ENCODE assay signal across 1 cellular context in genomic region chr6:150418825-150419594, GRCh38.
A peak's percentile ranks its signal among the peaks of the same experiment; 100 is the strongest.
TF ChIP-seq lines count a peak whose summit lies in the region.

No MANE protein-coding gene starts in this region.

TF ChIP-seq in HepG2, 621 proteins besides CTCF, POLR2A, EP300 and RAD21 (continued from another document and continues in another):
- TF ChIP-seq, protein P1, sequence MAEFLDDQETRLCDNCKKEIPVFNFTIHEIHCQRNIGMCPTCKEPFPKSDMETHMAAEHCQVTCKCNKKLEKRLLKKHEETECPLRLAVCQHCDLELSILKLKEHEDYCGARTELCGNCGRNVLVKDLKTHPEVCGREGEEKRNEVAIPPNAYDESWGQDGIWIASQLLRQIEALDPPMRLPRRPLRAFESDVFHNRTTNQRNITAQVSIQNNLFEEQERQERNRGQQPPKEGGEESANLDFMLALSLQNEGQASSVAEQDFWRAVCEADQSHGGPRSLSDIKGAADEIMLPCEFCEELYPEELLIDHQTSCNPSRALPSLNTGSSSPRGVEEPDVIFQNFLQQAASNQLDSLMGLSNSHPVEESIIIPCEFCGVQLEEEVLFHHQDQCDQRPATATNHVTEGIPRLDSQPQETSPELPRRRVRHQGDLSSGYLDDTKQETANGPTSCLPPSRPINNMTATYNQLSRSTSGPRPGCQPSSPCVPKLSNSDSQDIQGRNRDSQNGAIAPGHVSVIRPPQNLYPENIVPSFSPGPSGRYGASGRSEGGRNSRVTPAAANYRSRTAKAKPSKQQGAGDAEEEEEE (CRISPR knock-in tag; IDR thresholded peaks at IDR 0.05; ENCODE audit: borderline replicate concordance): no peak
- TF ChIP-seq ZNF451 (CRISPR knock-in tag; IDR thresholded peaks at IDR 0.05) (no peak), ZKSCAN1 (IDR thresholded peaks at IDR 0.05; ENCODE audit: low read length) (no peak), IRF9 (CRISPR knock-in tag; IDR thresholded peaks at IDR 0.05; ENCODE audit: borderline replicate concordance) (no peak), GABPA (IDR thresholded peaks at IDR 0.05; ENCODE audit: low read depth, low read length) (peak; percentile 38; the same call in 1 of the 2 replicates), GABPA (CRISPR knock-in tag; IDR thresholded peaks at IDR 0.05; ENCODE audit: low read depth) (peak; percentile 78), ZSCAN30 (CRISPR knock-in tag; IDR thresholded peaks at IDR 0.05) (no peak), AKAP8 (CRISPR knock-in tag; IDR thresholded peaks at IDR 0.05) (no peak), IKZF1 (IDR thresholded peaks at IDR 0.05) (no peak), SRY (CRISPR knock-in tag; IDR thresholded peaks at IDR 0.05) (no peak), ZNF160 (CRISPR knock-in tag; IDR thresholded peaks at IDR 0.05) (no peak), ZNF20 (CRISPR knock-in tag; IDR thresholded peaks at IDR 0.05) (no peak), SMAD3 (CRISPR knock-in tag; IDR thresholded peaks at IDR 0.05) (no peak), HOXA5 (CRISPR knock-in tag; IDR thresholded peaks at IDR 0.05) (0 out of 2 replicates have a peak, but pooled peaks have one; percentile 45), HMG20B (CRISPR knock-in tag; conservative IDR thresholded peaks at IDR 0.05) (no peak), NR2F2 (IDR thresholded peaks at IDR 0.05; ENCODE audit: borderline replicate concordance, low read depth) (no peak), MYC (CRISPR knock-in tag; IDR thresholded peaks at IDR 0.05; ENCODE audit: borderline replicate concordance) (0 out of 2 replicates have a peak, but pooled peaks have one; percentile 29), ZNF7 (CRISPR knock-in tag; IDR thresholded peaks at IDR 0.05) (no peak), ZNF615 (CRISPR knock-in tag; IDR thresholded peaks at IDR 0.05; ENCODE audit: borderline replicate concordance) (no peak), TFDP2 (CRISPR knock-in tag; IDR thresholded peaks at IDR 0.05) (peak; percentile 53; the same call in 1 of the 2 replicates), ZNF788 (CRISPR knock-in tag; IDR thresholded peaks at IDR 0.05; ENCODE audit: borderline replicate concordance) (peak; percentile 43; the same call in 1 of the 2 replicates), ZNF780A (CRISPR knock-in tag; IDR thresholded peaks at IDR 0.05) (no peak), NRL (CRISPR knock-in tag; IDR thresholded peaks at IDR 0.05; ENCODE audit: borderline replicate concordance) (peak; percentile 37; the same call in 1 of the 2 replicates), ZNF672 (CRISPR knock-in tag; IDR thresholded peaks at IDR 0.05) (no peak), ZNF33B (CRISPR knock-in tag; IDR thresholded peaks at IDR 0.05) (no peak; the same call in 1 of the 2 replicates), JDP2 (CRISPR knock-in tag; IDR thresholded peaks at IDR 0.05; ENCODE audit: borderline replicate concordance) (no peak), STAG1 (CRISPR knock-in tag; IDR thresholded peaks at IDR 0.05) (peak; percentile 58), TBP (CRISPR knock-in tag; IDR thresholded peaks at IDR 0.05) (no peak), FIP1L1 (IDR thresholded peaks at IDR 0.05; ENCODE audit: borderline replicate concordance, insufficient read depth, low read depth, low read length) (no peak), ZFP36 (IDR thresholded peaks at IDR 0.05; ENCODE audit: borderline replicate concordance, low read depth, low read length, partially characterized antibody) (no peak), ETV5 (CRISPR knock-in tag; IDR thresholded peaks at IDR 0.05; ENCODE audit: borderline replicate concordance) (peak; percentile 71), MED13 (CRISPR knock-in tag; IDR thresholded peaks at IDR 0.05) (no peak), ZFAT (CRISPR knock-in tag; conservative IDR thresholded peaks at IDR 0.05) (no peak), YY1 (IDR thresholded peaks at IDR 0.05; ENCODE audit: insufficient read depth, insufficient replicate concordance, low read depth, low read length) (no peak), SYNCRIP (IDR thresholded peaks at IDR 0.05; ENCODE audit: insufficient read depth, low read depth, low read length) (no peak), FOXO1 (CRISPR knock-in tag; IDR thresholded peaks at IDR 0.05) (no peak), POLR2AphosphoS5 (IDR thresholded peaks at IDR 0.05; ENCODE audit: low read depth, low read length) (no peak)
- TF ChIP-seq, protein P2, sequence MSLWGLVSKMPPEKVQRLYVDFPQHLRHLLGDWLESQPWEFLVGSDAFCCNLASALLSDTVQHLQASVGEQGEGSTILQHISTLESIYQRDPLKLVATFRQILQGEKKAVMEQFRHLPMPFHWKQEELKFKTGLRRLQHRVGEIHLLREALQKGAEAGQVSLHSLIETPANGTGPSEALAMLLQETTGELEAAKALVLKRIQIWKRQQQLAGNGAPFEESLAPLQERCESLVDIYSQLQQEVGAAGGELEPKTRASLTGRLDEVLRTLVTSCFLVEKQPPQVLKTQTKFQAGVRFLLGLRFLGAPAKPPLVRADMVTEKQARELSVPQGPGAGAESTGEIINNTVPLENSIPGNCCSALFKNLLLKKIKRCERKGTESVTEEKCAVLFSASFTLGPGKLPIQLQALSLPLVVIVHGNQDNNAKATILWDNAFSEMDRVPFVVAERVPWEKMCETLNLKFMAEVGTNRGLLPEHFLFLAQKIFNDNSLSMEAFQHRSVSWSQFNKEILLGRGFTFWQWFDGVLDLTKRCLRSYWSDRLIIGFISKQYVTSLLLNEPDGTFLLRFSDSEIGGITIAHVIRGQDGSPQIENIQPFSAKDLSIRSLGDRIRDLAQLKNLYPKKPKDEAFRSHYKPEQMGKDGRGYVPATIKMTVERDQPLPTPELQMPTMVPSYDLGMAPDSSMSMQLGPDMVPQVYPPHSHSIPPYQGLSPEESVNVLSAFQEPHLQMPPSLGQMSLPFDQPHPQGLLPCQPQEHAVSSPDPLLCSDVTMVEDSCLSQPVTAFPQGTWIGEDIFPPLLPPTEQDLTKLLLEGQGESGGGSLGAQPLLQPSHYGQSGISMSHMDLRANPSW (CRISPR knock-in tag; IDR thresholded peaks at IDR 0.05; ENCODE audit: borderline replicate concordance): no peak
- TF ChIP-seq, protein P3, sequence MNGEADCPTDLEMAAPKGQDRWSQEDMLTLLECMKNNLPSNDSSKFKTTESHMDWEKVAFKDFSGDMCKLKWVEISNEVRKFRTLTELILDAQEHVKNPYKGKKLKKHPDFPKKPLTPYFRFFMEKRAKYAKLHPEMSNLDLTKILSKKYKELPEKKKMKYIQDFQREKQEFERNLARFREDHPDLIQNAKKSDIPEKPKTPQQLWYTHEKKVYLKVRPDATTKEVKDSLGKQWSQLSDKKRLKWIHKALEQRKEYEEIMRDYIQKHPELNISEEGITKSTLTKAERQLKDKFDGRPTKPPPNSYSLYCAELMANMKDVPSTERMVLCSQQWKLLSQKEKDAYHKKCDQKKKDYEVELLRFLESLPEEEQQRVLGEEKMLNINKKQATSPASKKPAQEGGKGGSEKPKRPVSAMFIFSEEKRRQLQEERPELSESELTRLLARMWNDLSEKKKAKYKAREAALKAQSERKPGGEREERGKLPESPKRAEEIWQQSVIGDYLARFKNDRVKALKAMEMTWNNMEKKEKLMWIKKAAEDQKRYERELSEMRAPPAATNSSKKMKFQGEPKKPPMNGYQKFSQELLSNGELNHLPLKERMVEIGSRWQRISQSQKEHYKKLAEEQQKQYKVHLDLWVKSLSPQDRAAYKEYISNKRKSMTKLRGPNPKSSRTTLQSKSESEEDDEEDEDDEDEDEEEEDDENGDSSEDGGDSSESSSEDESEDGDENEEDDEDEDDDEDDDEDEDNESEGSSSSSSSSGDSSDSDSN (CRISPR knock-in tag; IDR thresholded peaks at IDR 0.05): no peak
- TF ChIP-seq, protein P4, sequence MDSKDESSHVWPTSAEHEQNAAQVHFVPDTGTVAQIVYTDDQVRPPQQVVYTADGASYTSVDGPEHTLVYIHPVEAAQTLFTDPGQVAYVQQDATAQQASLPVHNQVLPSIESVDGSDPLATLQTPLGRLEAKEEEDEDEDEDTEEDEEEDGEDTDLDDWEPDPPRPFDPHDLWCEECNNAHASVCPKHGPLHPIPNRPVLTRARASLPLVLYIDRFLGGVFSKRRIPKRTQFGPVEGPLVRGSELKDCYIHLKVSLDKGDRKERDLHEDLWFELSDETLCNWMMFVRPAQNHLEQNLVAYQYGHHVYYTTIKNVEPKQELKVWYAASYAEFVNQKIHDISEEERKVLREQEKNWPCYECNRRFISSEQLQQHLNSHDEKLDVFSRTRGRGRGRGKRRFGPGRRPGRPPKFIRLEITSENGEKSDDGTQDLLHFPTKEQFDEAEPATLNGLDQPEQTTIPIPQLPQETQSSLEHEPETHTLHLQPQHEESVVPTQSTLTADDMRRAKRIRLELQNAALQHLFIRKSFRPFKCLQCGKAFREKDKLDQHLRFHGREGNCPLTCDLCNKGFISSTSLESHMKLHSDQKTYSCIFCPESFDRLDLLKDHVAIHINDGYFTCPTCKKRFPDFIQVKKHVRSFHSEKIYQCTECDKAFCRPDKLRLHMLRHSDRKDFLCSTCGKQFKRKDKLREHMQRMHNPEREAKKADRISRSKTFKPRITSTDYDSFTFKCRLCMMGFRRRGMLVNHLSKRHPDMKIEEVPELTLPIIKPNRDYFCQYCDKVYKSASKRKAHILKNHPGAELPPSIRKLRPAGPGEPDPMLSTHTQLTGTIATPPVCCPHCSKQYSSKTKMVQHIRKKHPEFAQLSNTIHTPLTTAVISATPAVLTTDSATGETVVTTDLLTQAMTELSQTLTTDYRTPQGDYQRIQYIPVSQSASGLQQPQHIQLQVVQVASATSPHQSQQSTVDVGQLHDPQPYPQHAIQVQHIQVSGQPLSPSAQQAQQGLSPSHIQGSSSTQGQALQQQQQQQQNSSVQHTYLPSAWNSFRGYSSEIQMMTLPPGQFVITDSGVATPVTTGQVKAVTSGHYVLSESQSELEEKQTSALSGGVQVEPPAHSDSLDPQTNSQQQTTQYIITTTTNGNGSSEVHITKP (CRISPR knock-in tag; IDR thresholded peaks at IDR 0.05; ENCODE audit: low read depth): no peak
- TF ChIP-seq, protein P5, sequence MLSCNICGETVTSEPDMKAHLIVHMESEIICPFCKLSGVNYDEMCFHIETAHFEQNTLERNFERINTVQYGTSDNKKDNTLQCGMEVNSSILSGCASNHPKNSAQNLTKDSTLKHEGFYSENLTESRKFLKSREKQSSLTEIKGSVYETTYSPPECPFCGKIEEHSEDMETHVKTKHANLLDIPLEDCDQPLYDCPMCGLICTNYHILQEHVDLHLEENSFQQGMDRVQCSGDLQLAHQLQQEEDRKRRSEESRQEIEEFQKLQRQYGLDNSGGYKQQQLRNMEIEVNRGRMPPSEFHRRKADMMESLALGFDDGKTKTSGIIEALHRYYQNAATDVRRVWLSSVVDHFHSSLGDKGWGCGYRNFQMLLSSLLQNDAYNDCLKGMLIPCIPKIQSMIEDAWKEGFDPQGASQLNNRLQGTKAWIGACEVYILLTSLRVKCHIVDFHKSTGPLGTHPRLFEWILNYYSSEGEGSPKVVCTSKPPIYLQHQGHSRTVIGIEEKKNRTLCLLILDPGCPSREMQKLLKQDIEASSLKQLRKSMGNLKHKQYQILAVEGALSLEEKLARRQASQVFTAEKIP (CRISPR knock-in tag; IDR thresholded peaks at IDR 0.05; ENCODE audit: borderline replicate concordance): no peak
- TF ChIP-seq, protein P6, sequence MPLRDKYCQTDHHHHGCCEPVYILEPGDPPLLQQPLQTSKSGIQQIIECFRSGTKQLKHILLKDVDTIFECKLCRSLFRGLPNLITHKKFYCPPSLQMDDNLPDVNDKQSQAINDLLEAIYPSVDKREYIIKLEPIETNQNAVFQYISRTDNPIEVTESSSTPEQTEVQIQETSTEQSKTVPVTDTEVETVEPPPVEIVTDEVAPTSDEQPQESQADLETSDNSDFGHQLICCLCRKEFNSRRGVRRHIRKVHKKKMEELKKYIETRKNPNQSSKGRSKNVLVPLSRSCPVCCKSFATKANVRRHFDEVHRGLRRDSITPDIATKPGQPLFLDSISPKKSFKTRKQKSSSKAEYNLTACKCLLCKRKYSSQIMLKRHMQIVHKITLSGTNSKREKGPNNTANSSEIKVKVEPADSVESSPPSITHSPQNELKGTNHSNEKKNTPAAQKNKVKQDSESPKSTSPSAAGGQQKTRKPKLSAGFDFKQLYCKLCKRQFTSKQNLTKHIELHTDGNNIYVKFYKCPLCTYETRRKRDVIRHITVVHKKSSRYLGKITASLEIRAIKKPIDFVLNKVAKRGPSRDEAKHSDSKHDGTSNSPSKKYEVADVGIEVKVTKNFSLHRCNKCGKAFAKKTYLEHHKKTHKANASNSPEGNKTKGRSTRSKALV (CRISPR knock-in tag; IDR thresholded peaks at IDR 0.05): 0 out of 2 replicates have a peak, but pooled peaks have one; percentile 26
- TF ChIP-seq, protein P7, sequence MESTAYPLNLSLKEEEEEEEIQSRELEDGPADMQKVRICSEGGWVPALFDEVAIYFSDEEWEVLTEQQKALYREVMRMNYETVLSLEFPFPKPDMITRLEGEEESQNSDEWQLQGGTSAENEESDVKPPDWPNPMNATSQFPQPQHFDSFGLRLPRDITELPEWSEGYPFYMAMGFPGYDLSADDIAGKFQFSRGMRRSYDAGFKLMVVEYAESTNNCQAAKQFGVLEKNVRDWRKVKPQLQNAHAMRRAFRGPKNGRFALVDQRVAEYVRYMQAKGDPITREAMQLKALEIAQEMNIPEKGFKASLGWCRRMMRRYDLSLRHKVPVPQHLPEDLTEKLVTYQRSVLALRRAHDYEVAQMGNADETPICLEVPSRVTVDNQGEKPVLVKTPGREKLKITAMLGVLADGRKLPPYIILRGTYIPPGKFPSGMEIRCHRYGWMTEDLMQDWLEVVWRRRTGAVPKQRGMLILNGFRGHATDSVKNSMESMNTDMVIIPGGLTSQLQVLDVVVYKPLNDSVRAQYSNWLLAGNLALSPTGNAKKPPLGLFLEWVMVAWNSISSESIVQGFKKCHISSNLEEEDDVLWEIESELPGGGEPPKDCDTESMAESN (CRISPR knock-in tag; conservative IDR thresholded peaks at IDR 0.05): peak; percentile 36; the same call in 1 of the 2 replicates
- TF ChIP-seq, protein P8, sequence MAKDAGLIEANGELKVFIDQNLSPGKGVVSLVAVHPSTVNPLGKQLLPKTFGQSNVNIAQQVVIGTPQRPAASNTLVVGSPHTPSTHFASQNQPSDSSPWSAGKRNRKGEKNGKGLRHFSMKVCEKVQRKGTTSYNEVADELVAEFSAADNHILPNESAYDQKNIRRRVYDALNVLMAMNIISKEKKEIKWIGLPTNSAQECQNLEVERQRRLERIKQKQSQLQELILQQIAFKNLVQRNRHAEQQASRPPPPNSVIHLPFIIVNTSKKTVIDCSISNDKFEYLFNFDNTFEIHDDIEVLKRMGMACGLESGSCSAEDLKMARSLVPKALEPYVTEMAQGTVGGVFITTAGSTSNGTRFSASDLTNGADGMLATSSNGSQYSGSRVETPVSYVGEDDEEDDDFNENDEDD (CRISPR knock-in tag; IDR thresholded peaks at IDR 0.05; ENCODE audit: borderline replicate concordance): peak; percentile 81; the same call in 1 of the 2 replicates
